ENCODE assay signal across 1 cellular context in the genomic region with DNA sequence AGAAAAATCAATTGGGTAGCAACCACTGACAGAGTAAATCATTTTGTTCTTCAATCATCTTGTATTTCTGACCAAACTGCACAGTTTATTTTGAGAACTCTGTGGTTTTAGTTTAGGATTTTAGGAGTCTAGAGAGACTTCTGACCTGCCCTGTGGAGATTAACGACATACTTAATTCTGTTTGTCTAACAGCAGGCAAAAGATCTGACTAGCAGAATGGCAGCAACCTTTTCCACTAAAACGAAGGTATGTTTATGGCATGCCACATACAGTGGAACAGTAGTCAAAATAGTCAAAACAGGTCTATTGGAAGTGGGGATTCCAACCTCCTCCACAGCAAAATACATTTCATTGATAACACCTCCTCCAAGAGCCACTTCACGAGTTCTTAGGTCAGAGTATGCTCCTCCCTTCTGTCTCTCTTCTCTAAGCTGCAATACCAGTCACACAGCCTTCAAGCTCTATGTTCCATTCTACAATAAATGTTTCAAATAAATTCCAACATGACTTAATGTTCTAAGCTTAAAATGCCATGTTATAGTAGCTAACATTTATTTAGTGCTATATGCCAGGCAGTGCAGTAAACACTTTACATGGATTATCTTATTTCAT.
TF ChIP-seq lines count a peak whose summit lies in the region.

No MANE protein-coding gene starts in this region.

TF ChIP-seq in HEK293, 187 proteins besides CTCF, POLR2A, EP300 and RAD21 (continued from another document):
- TF ChIP-seq YY2 (tag by site-specific recombination; IDR thresholded peaks at IDR 0.05) (no peak), ZNF596 (tag by site-specific recombination; IDR thresholded peaks at IDR 0.05) (peak; percentile 84), IKZF3 (tag by site-specific recombination; IDR thresholded peaks at IDR 0.05) (peak; percentile 73), ZNF221 (tag by site-specific recombination; IDR thresholded peaks at IDR 0.05; ENCODE audit: borderline replicate concordance) (no peak), ZBTB1 (tag by site-specific recombination; IDR thresholded peaks at IDR 0.05) (no peak), ZFP3 (tag by site-specific recombination; IDR thresholded peaks at IDR 0.05; ENCODE audit: low read depth) (no peak), ZNF561 (tag by site-specific recombination; IDR thresholded peaks at IDR 0.05; ENCODE audit: borderline replicate concordance) (peak; percentile 47; the same call in 1 of the 2 replicates), ZIC2 (tag by site-specific recombination; IDR thresholded peaks at IDR 0.05) (peak; percentile 72), ZNF701 (tag by site-specific recombination; IDR thresholded peaks at IDR 0.05) (no peak), ZNF174 (tag by site-specific recombination; IDR thresholded peaks at IDR 0.05) (no peak), ZNF558 (tag by site-specific recombination; IDR thresholded peaks at IDR 0.05) (no peak), ZNF843 (tag by site-specific recombination; IDR thresholded peaks at IDR 0.05) (peak; percentile 70), GLI2 (tag by site-specific recombination; IDR thresholded peaks at IDR 0.05; ENCODE audit: borderline replicate concordance, low read depth) (peak; percentile 23; the same call in 1 of the 2 replicates)
- TF ChIP-seq, protein P1, sequence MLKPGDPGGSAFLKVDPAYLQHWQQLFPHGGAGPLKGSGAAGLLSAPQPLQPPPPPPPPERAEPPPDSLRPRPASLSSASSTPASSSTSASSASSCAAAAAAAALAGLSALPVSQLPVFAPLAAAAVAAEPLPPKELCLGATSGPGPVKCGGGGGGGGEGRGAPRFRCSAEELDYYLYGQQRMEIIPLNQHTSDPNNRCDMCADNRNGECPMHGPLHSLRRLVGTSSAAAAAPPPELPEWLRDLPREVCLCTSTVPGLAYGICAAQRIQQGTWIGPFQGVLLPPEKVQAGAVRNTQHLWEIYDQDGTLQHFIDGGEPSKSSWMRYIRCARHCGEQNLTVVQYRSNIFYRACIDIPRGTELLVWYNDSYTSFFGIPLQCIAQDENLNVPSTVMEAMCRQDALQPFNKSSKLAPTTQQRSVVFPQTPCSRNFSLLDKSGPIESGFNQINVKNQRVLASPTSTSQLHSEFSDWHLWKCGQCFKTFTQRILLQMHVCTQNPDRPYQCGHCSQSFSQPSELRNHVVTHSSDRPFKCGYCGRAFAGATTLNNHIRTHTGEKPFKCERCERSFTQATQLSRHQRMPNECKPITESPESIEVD (tag by site-specific recombination; IDR thresholded peaks at IDR 0.05): peak; percentile 90
- TF ChIP-seq, protein P2, sequence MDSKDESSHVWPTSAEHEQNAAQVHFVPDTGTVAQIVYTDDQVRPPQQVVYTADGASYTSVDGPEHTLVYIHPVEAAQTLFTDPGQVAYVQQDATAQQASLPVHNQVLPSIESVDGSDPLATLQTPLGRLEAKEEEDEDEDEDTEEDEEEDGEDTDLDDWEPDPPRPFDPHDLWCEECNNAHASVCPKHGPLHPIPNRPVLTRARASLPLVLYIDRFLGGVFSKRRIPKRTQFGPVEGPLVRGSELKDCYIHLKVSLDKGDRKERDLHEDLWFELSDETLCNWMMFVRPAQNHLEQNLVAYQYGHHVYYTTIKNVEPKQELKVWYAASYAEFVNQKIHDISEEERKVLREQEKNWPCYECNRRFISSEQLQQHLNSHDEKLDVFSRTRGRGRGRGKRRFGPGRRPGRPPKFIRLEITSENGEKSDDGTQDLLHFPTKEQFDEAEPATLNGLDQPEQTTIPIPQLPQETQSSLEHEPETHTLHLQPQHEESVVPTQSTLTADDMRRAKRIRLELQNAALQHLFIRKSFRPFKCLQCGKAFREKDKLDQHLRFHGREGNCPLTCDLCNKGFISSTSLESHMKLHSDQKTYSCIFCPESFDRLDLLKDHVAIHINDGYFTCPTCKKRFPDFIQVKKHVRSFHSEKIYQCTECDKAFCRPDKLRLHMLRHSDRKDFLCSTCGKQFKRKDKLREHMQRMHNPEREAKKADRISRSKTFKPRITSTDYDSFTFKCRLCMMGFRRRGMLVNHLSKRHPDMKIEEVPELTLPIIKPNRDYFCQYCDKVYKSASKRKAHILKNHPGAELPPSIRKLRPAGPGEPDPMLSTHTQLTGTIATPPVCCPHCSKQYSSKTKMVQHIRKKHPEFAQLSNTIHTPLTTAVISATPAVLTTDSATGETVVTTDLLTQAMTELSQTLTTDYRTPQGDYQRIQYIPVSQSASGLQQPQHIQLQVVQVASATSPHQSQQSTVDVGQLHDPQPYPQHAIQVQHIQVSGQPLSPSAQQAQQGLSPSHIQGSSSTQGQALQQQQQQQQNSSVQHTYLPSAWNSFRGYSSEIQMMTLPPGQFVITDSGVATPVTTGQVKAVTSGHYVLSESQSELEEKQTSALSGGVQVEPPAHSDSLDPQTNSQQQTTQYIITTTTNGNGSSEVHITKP (tag by site-specific recombination; IDR thresholded peaks at IDR 0.05): no peak
